Comparison of ENCODE assay signal across 35 cellular contexts in genomic region chr11:76811259-76811658, GRCh38. TPM values are rescaled to one million over a fixed set of nuclear protein-coding genes. Genes with fewer than 3 reads are reported as not detected.
"Had no signal": no experiment of that assay in that cellular context is flagged by ENCODE, and none has a peak within 500 bp of the region (broad histone marks: within the 10 kb centered on the region; RNA-seq: fewer than 3 reads in every experiment).

No MANE protein-coding gene starts in this region.

- H3K4me3 ChIP-seq: adrenal gland, body of pancreas, breast epithelium had no signal

- H3K4me1 ChIP-seq: breast epithelium had no signal

- ATAC-seq: activated naive CD8-positive, alpha-beta T cell treated with anti-CD3 and anti-CD28 coated beads, Interleukin-2, amount 50 U/mL, for 24 hours; activated T-helper 17 cell treated with anti-CD3 and anti-CD28 coated beads, Interleukin-2, amount 50 U/mL, for 72 hours; body of pancreas had no signal

- H3K27ac ChIP-seq: body of pancreas, brain microvascular endothelial cell had no signal

- H3K27ac Mint-ChIP-seq: activated B cell treated with CpG ODN at 0.5 μM for 24 hours; activated naive CD8-positive, alpha-beta T cell had no signal

- H3K36me3 ChIP-seq: adrenal gland, brain microvascular endothelial cell, breast epithelium had no signal

- DNase-seq: activated B cell treated with CpG ODN at 0.5 μM for 24 hours; activated CD4-positive, alpha-beta memory T cell treated with anti-CD3 and anti-CD28 coated beads for 36 hours; activated CD4-positive, alpha-beta T cell treated with anti-CD3 and anti-CD28 coated beads for 4 hours; activated CD4-positive, alpha-beta T cell treated with anti-CD3 and anti-CD28 coated beads, Interleukin-2, amount 10 ng/mL, durations not matched to agents 24 days and 14 days; activated CD4-positive, alpha-beta T cell treated with anti-CD3 and anti-CD28 coated beads, Interleukin-2, amount 50 U/mL, for 1 hour; activated CD4-positive, alpha-beta T cell treated with anti-CD3 and anti-CD28 coated beads, Interleukin-2, amount 50 U/mL, for 4 hours; activated CD4-positive, CD25-positive, alpha-beta regulatory T cell treated with anti-CD3 and anti-CD28 coated beads, Interleukin-2, amount 50 U/mL, for 72 hours; activated CD8-positive, alpha-beta memory T cell treated with anti-CD3 and anti-CD28 coated beads, Interleukin-2, amount 50 U/mL, for 4 hours; activated CD8-positive, alpha-beta T cell treated with anti-CD3 and anti-CD28 coated beads for 36 hours; activated effector memory CD4-positive, alpha-beta T cell treated with anti-CD3 and anti-CD28 coated beads, Interleukin-2, amount 50 U/mL, for 16 hours; activated gamma-delta T cell treated with Interleukin-2 at 50 U/mL for 16 hours; activated naive CD4-positive, alpha-beta T cell treated with anti-CD3 and anti-CD28 coated beads, Interleukin-2, amount 10 ng/mL, durations not matched to agents 7 days and 5 days; activated naive CD4-positive, alpha-beta T cell treated with Interleukin-2 at 50 U/mL for 16 hours; activated naive CD8-positive, alpha-beta T cell treated with anti-CD3 and anti-CD28 coated beads, Interleukin-2, amount 10 ng/mL, durations not matched to agents 7 days and 5 days; activated naive CD8-positive, alpha-beta T cell treated with anti-CD3 and anti-CD28 coated beads, Interleukin-2, amount 50 U/mL, for 24 hours; activated T-cell treated with anti-CD3 and anti-CD28 coated beads for 4 hours; activated T-cell treated with anti-CD3 and anti-CD28 coated beads, Interleukin-2, amount 50 U/mL, for 1 hour; activated T-cell treated with anti-CD3 and anti-CD28 coated beads, Interleukin-2, amount 50 U/mL, for 4 hours; activated T-cell treated with anti-CD3 and anti-CD28 coated beads, Interleukin-2, amount 50 U/mL, for 72 hours; adrenal gland; amniotic stem cell; aorta; body of pancreas; brain microvascular endothelial cell; central memory CD4-positive, alpha-beta T cell; T-helper 1 cell; T-helper 2 cell; T-helper 9 cell had no signal

- H3K4me3 Mint-ChIP-seq: activated B cell treated with CpG ODN at 0.5 μM for 24 hours; activated CD4-positive, alpha-beta memory T cell treated with anti-CD3 and anti-CD28 coated beads for 36 hours; activated CD4-positive, alpha-beta T cell treated with anti-CD3 and anti-CD28 coated beads, Interleukin-2, amount 10 ng/mL, durations not matched to agents 24 days and 14 days; activated CD8-positive, alpha-beta T cell treated with anti-CD3 and anti-CD28 coated beads for 36 hours; activated naive CD4-positive, alpha-beta T cell treated with anti-CD3 and anti-CD28 coated beads, Interleukin-2, amount 10 ng/mL, durations not matched to agents 7 days and 5 days; activated naive CD4-positive, alpha-beta T cell treated with anti-CD3 and anti-CD28 coated beads, Interleukin-2, amount 50 U/mL, for 24 hours; activated naive CD8-positive, alpha-beta T cell; activated naive CD8-positive, alpha-beta T cell treated with anti-CD3 and anti-CD28 coated beads, Interleukin-2, amount 50 U/mL, for 24 hours; activated T-cell treated with anti-CD3 and anti-CD28 coated beads, Interleukin-2, amount 50 U/mL, for 4 hours; activated T-helper 1 cell treated with anti-CD3 and anti-CD28 coated beads, Interleukin-12 subunit alpha, Interleukin-12 subunit beta, Interleukin-2, Interleukin-4 antibody, amounts not matched to agents 30 ng/mL and 10 ng/mL and 1 ng/mL, durations not matched to agents 14 hours and 24 hours and 36 hours; T-helper 1 cell treated with Interleukin-12 subunit alpha and Interleukin-12 subunit beta and Interleukin-4 antibody, amounts not matched to agents 30 μg/mL and 1 μg/mL, for 36 hours; T-helper 2 cell treated with Interferon-gamma antibody and Interleukin-4, amounts not matched to agents 5 μg/mL and 100 μg/mL, for 36 hours had no signal

- H3K9me3 ChIP-seq: body of pancreas had no signal

- H3K27me3 ChIP-seq: adrenal gland, body of pancreas, brain microvascular endothelial cell, breast epithelium had no signal

RNA-seq across cellular contexts. Expression of gene TSKU, which starts 28.1 kb away (rescaled TPM):
- total RNA-seq: activated B cell treated with CpG ODN at 0.5 μM for 24 hours had no signal
